Comparison of ENCODE assay signal across 8 cellular contexts in genomic region chr1:228691926-228692325, GRCh38. TPM values are rescaled to one million over a fixed set of nuclear protein-coding genes. Genes with fewer than 3 reads are reported as not detected.
A peak's percentile ranks its signal among the peaks of the same experiment; 100 is the strongest.
DNase-seq lines count a peak whose midpoint lies in the region; ATAC-seq and TF ChIP-seq lines count a peak whose summit lies in the region.

No MANE protein-coding gene starts in this region.

- no peak overlapping the region for H3K4me3 Mint-ChIP-seq in neural progenitor cell

- H2AFZ ChIP-seq in KMS-11 (ENCODE audit: low read depth) (no peak overlapping the region), neural progenitor cell (replicated peaks) (no peak overlapping the region)

- H3K4me1 ChIP-seq in KMS-11 (ENCODE audit: low read depth, poor library complexity, severe bottlenecking) (no peaks in the 10 kb centered on the region), neural progenitor cell (no peaks in the 10 kb centered on the region)

- DNase-seq in DMS79 treated with DMSO at 0.1 percent for 48 hours (lab: John Stamatoyannopoulos, UW), result peak; percentile 50
- DNase-seq in OCI-M1 (lab: John Stamatoyannopoulos, UW), result peak; percentile 76
- peak; percentile 69 for DNase-seq in epithelial cell of esophagus (ENCODE audit: low read depth)
- peak; percentile 48 for DNase-seq in neural progenitor cell (ENCODE audit: low spot score)
- no peak for DNase-seq in 8988T

- no peaks in the 10 kb centered on the region for H3K36me3 Mint-ChIP-seq in neural progenitor cell

- H3K9ac ChIP-seq in KMS-11 (no peak overlapping the region), neural progenitor cell (no peak overlapping the region)

- H3K9me3 ChIP-seq in neural progenitor cell (ENCODE audit: low read depth), result no peaks in the 10 kb centered on the region

- H3K79me2 ChIP-seq in KMS-11 (ENCODE audit: insufficient read depth, low read depth) (no peaks in the 10 kb centered on the region), neural progenitor cell (ENCODE audit: low read depth) (no peaks in the 10 kb centered on the region)

- H3F3A ChIP-seq in neural progenitor cell (ENCODE audit: low read depth), result no peaks in the 10 kb centered on the region

- H4K20me1 ChIP-seq in KMS-11 (ENCODE audit: insufficient read depth) (no peaks in the 10 kb centered on the region), neural progenitor cell (ENCODE audit: low read depth) (no peaks in the 10 kb centered on the region)

- no peak overlapping the region for H3K4me2 ChIP-seq in KMS-11
- H3K4me2 ChIP-seq in neural progenitor cell, result no peak overlapping the region

- H3K4me1 Mint-ChIP-seq in neural progenitor cell, result peaks cover 5% of the 10 kb centered on the region

- H3K27ac ChIP-seq in KMS-11, result no peak overlapping the region
- H3K27ac ChIP-seq in neural progenitor cell, result no peak overlapping the region

- ATAC-seq in GM19397 (IDR thresholded peaks at IDR 0.05; ENCODE audit: unreplicated experiment) (no peak), HG03045 (IDR thresholded peaks at IDR 0.05; ENCODE audit: unreplicated experiment) (no peak)

- H3K4me3 ChIP-seq in KMS-11 (IDR thresholded peaks at IDR 0.05; ENCODE audit: insufficient read depth, low read depth, low read length) (no peak overlapping the region), epithelial cell of esophagus (ENCODE audit: low read length) (no peak overlapping the region), neural progenitor cell (no peak overlapping the region)

- H3K27me3 ChIP-seq in KMS-11 (ENCODE audit: insufficient read depth, low read depth) (no peaks in the 10 kb centered on the region), neural progenitor cell (no peaks in the 10 kb centered on the region)

- peaks cover 3% of the 10 kb centered on the region for H3K27me3 Mint-ChIP-seq in neural progenitor cell (ENCODE audit: insufficient read depth, low read depth)

- TF ChIP-seq CTCF in KMS-11 (conservative IDR thresholded peaks at IDR 0.05; ENCODE audit: low read depth, low read length), result peak; percentile 67
- TF ChIP-seq CTCF in epithelial cell of esophagus (IDR thresholded peaks at IDR 0.05; ENCODE audit: insufficient read depth, low read depth, low read length, missing control alignments), result peak; percentile 51
- peak; percentile 54 for TF ChIP-seq CTCF in neural progenitor cell (IDR thresholded peaks at IDR 0.05)

- H3K27ac Mint-ChIP-seq in neural progenitor cell, result no peak overlapping the region

- H3K36me3 ChIP-seq in KMS-11 (ENCODE audit: insufficient read depth) (no peaks in the 10 kb centered on the region), neural progenitor cell (no peaks in the 10 kb centered on the region)

- H3K9me3 Mint-ChIP-seq in neural progenitor cell, result no peaks in the 10 kb centered on the region

RNA-seq across cellular contexts. Expression of gene RHOU, which starts 43.4 kb away (rescaled TPM):
- total RNA-seq in neural progenitor cell (ENCODE audit: low replicate concordance), result 47.6 and 67.0 TPM in 2 replicates
